8 cellular contexts compared by ENCODE assay signal in genomic region chr12:63420206-63420644, GRCh38.
DNase-seq lines count a peak whose midpoint lies in the region; ATAC-seq and TF ChIP-seq lines count a peak whose summit lies in the region.

No MANE protein-coding gene starts in this region.

- CTCF ChIA-PET in CD8-positive, alpha-beta memory T cell (lab: Charles Lee) = interaction anchor here (2.6 kb wide), 1 partner anchor 382 kb away, joined by 16 read pairs; no protein-coding TSS in a partner anchor

- TF ChIP-seq CTCF in gastroesophageal sphincter (IDR thresholded peaks at IDR 0.05) = peak in 1 of 4 experiments; percentile 36

- H3K36me3 Mint-ChIP-seq in CD8-positive, alpha-beta memory T cell = no peaks in the 10 kb centered on the region

- POLR2A ChIA-PET in CD8-positive, alpha-beta memory T cell (lab: Charles Lee) = no interaction called here

- H3K27me3 Mint-ChIP-seq in CD8-positive, alpha-beta memory T cell = peaks cover 0 to 2% of the 10 kb centered on the region in 2 donors

- H3K27me3 ChIP-seq in CD8-positive, alpha-beta memory T cell (ENCODE audit: insufficient read depth, low read length, poor library complexity, severe bottlenecking) = no peaks in the 10 kb centered on the region
- H3K27me3 ChIP-seq in gastroesophageal sphincter = no peaks in the 10 kb centered on the region

- H3K36me3 ChIP-seq in CD8-positive, alpha-beta memory T cell (ENCODE audit: insufficient read depth, low read length) = no peaks in the 10 kb centered on the region
- no peaks in the 10 kb centered on the region for H3K36me3 ChIP-seq in gastroesophageal sphincter

- WGBS in gastroesophageal sphincter (ENCODE audit: low coverage in 1 of 2), 2 donors = 27 to 29% methylated on average over 5 to 6 of the region's 6 CpGs

- no peak overlapping the region for H3K27ac ChIP-seq in CD8-positive, alpha-beta memory T cell (ENCODE audit: low read depth, low read length)
- no peak overlapping the region for H3K27ac ChIP-seq in gastroesophageal sphincter

- no peaks in the 10 kb centered on the region for H3K4me1 ChIP-seq in CD8-positive, alpha-beta memory T cell (ENCODE audit: insufficient read depth, low read length)
- H3K4me1 ChIP-seq in gastroesophageal sphincter = no peaks in the 10 kb centered on the region

- no peak overlapping the region for H3K4me3 Mint-ChIP-seq in CD8-positive, alpha-beta memory T cell

- no peak overlapping the region for H3K4me3 ChIP-seq in CD8-positive, alpha-beta memory T cell (ENCODE audit: low read length)
- H3K4me3 ChIP-seq in gastroesophageal sphincter = no peak overlapping the region

- no peak for TF ChIP-seq EP300 in gastroesophageal sphincter (IDR thresholded peaks at IDR 0.05)

- H3K9me3 ChIP-seq in CD8-positive, alpha-beta memory T cell (ENCODE audit: low read length) = no peaks in the 10 kb centered on the region
- peaks cover 0 to 17% (median 0%) of the 10 kb centered on the region in 3 donors for H3K9me3 ChIP-seq in gastroesophageal sphincter

- no peaks in the 10 kb centered on the region for H3K4me1 Mint-ChIP-seq in CD8-positive, alpha-beta memory T cell

- TF ChIP-seq POLR2A in gastroesophageal sphincter (IDR thresholded peaks at IDR 0.05) = no peak

- ATAC-seq in GM18519 (IDR thresholded peaks at IDR 0.05; ENCODE audit: low FRiP score, unreplicated experiment) = peak; percentile 86
- peak; percentile 97 for ATAC-seq in HG02885 (IDR thresholded peaks at IDR 0.05; ENCODE audit: poor library complexity, unreplicated experiment)
- ATAC-seq in gastroesophageal sphincter = no peak

- peaks cover 0 to 4% (median 2%) of the 10 kb centered on the region in 5 donors for H3K9me3 Mint-ChIP-seq in CD8-positive, alpha-beta memory T cell

- no peak overlapping the region for H3K27ac Mint-ChIP-seq in CD8-positive, alpha-beta memory T cell

- DNase-seq in CD8-positive, alpha-beta memory T cell = peak in 4 of 5 donors; percentile 1 to 47 (median 8)
- DNase-seq in NCI-H1417 treated with DMSO at 0.1 percent for 48 hours (lab: John Stamatoyannopoulos, UW) (peak; percentile 91), SKM-1 treated with dmso at 0.1 percent for 144 hours (lab: John Stamatoyannopoulos, UW; ENCODE audit: unreplicated experiment) (peak; percentile 39), fibroblast of gingiva (ENCODE audit: low read depth) (peak; percentile 58), retina (peak; percentile 6)

Comparison
In these comparisons a context has a peak if more than half of its experiments do, and no peak if none do; other contexts are left out.
1. DNase-seq: peak in every context shown above with its lines; median percentile 91 in NCI-H1417 treated with DMSO at 0.1 percent for 48 hours; 58 in fibroblast of gingiva; 39 in SKM-1 treated with dmso at 0.1 percent for 144 hours; 8 in CD8-positive, alpha-beta memory T cell; 6 in retina.